22 cellular contexts compared by ENCODE assay signal in the genomic region with DNA sequence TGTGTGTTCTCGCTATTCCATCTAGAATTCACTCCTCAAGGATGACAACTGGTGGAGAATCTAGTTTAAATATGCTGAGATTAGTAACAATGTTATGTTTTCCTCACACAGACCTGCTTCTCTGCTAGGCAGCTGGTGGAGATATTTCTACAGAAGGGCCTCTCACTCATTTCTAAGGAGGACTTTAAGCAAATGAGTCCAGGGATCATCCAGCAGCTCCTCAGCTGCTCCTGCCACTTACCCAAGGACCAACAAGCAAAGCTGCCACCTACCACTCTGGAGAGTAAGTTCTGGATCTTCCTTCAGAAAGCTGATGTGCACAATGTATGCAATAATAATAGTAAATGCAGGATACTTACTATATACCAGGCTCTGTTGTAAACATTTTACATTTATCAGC. TPM values are rescaled to one million over a fixed set of nuclear protein-coding genes. Genes with fewer than 3 reads are reported as not detected.
DNase-seq lines count a peak whose midpoint lies in the region; ATAC-seq and TF ChIP-seq lines count a peak whose summit lies in the region.
"Had no signal": no experiment of that assay in that cellular context is flagged by ENCODE, and none has a peak within 500 bp of the region (broad histone marks: within the 10 kb centered on the region; RNA-seq: fewer than 3 reads in every experiment).

No MANE protein-coding gene starts in this region.

- peaks cover 36% of the 10 kb centered on the region for H3K4me1 Mint-ChIP-seq in chondrocyte (ENCODE audit: low read depth)
- no peaks in the 10 kb centered on the region for H3K4me1 Mint-ChIP-seq in nephron progenitor cell
- H3K4me1 Mint-ChIP-seq: CD4-positive, CD25-positive, alpha-beta regulatory T cell had no signal

- no peak for TF ChIP-seq RAD21 in SK-N-SH (IDR thresholded peaks at IDR 0.05; ENCODE audit: low read length)

- no peak for ATAC-seq in SK-N-SH treated with all-trans-retinoic acid at 6 μM for 48 hours

- peaks cover 20% of the 10 kb centered on the region for H3F3A ChIP-seq in SK-N-SH (replicated peaks; ENCODE audit: insufficient read depth)

- H3K9me2 ChIP-seq in SK-N-SH, result no peaks in the 10 kb centered on the region

- POLR2A ChIA-PET in SK-N-SH (lab: Yijun Ruan, JAX), result no interaction called here

- TF ChIP-seq POLR2A in esophagus squamous epithelium (IDR thresholded peaks at IDR 0.05), result no peak

- H3K27me3 Mint-ChIP-seq in chondrocyte (ENCODE audit: low read depth), result no peaks in the 10 kb centered on the region
- peaks cover 3% of the 10 kb centered on the region for H3K27me3 Mint-ChIP-seq in nephron progenitor cell (ENCODE audit: low read depth, poor library complexity)

- no peaks in the 10 kb centered on the region for H3K36me3 ChIP-seq in SK-N-SH (replicated peaks in 1 of 2; ENCODE audit: control insufficient read depth in 1 of 2, insufficient read depth in 2 of 2, low read length in 1 of 2)
- no peaks in the 10 kb centered on the region for H3K36me3 ChIP-seq in esophagus squamous epithelium
- H3K36me3 ChIP-seq: BE2C had no signal

- H3K36me3 Mint-ChIP-seq in chondrocyte (ENCODE audit: low read depth) (no peaks in the 10 kb centered on the region), nephron progenitor cell (ENCODE audit: low read depth) (no peaks in the 10 kb centered on the region)
- H3K36me3 Mint-ChIP-seq: CD4-positive, CD25-positive, alpha-beta regulatory T cell had no signal

- no peak overlapping the region for H2AFZ ChIP-seq in SK-N-SH (ENCODE audit: low read depth)

- H3K4me3 Mint-ChIP-seq in chondrocyte (ENCODE audit: unreplicated experiment), result no peak overlapping the region
- H3K4me3 Mint-ChIP-seq in nephron progenitor cell, result no peak overlapping the region
- H3K4me3 Mint-ChIP-seq: CD4-positive, CD25-positive, alpha-beta regulatory T cell had no signal

- no peak overlapping the region for H3K4me3 ChIP-seq in SK-N-SH (ENCODE audit: low read depth in 2 of 2, low read length in 1 of 2)
- no peak overlapping the region for H3K4me3 ChIP-seq in esophagus squamous epithelium

- CTCF ChIA-PET in SK-N-SH (lab: Yijun Ruan, JAX), result interaction anchor here (0.7 to 1.6 kb wide), 6 partner anchors 19 to 235 kb away, joined by 3 to 4 read pairs (median 3); no protein-coding TSS in a partner anchor

- no peak for TF ChIP-seq EP300 in SK-N-SH (IDR thresholded peaks at IDR 0.05; ENCODE audit: borderline replicate concordance in 1 of 2, low read depth in 1 of 2, low read length in 1 of 2)

- H3K27ac ChIP-seq in SK-N-SH (ENCODE audit: low read depth in 2 of 2, low read length in 1 of 2) (peak overlapping the region in 1 of 2 experiments; percentile 72; a peak in 2 of 4 replicates), esophagus squamous epithelium (no peak overlapping the region)
- H3K27ac ChIP-seq: 22Rv1 had no signal

- intact Hi-C loops in esophagus squamous epithelium (cut with DNase I), result no loop called here

- DNase-seq in SK-N-SH (no peak), chondrocyte (ENCODE audit: low spot score) (no peak), nephron progenitor cell (no peak), GOT3 (lab: John Stamatoyannopoulos, UW) (no peak), esophagus squamous epithelium (lab: John Stamatoyannopoulos, UW) (no peak)
- no peak for DNase-seq in stimulated activated CD4-positive, alpha-beta T cell treated with anti-CD3 and anti-CD28 coated beads, Interleukin-2, amount 100 ng/mL, for 24 hours
- DNase-seq in activated CD4-positive, CD25-positive, alpha-beta regulatory T cell treated with anti-CD3 and anti-CD28 coated beads, Interleukin-2, amount 50 U/mL, for 72 hours, result no peak
- DNase-seq: BE2C; CD4-positive, CD25-positive, alpha-beta regulatory T cell; COR-L47; DMS 273 treated with DMSO at 0.1 percent for 48 hours; DND-41; NCI-H1105 treated with DMSO at 0.1 percent for 48 hours; NCI-H1694; NCI-H510A treated with DMSO at 0.1 percent for 48 hours; NCI-H82; OCI-M1; SHP77 treated with DMSO at 0.1 percent for 48 hours had no signal

- no peak for TF ChIP-seq CTCF in SK-N-SH (IDR thresholded peaks at IDR 0.05)
- TF ChIP-seq CTCF in chondrocyte (IDR thresholded peaks at IDR 0.05), result no peak
- no peak for TF ChIP-seq CTCF in nephron progenitor cell (IDR thresholded peaks at IDR 0.05)
- TF ChIP-seq CTCF in esophagus squamous epithelium (IDR thresholded peaks at IDR 0.05), result no peak

- H3K4me2 ChIP-seq in SK-N-SH, result peak overlapping the region; percentile 29; the same call in 1 of the 2 replicates

- H4K20me1 ChIP-seq in SK-N-SH (ENCODE audit: insufficient read depth), result no peaks in the 10 kb centered on the region

- no peaks in the 10 kb centered on the region for H3K79me2 ChIP-seq in SK-N-SH (ENCODE audit: insufficient read depth)

- 88% methylated on average over 1 of the region's 1 CpG for WGBS in SK-N-SH (ENCODE audit: low lambda C conversion rate)
- WGBS in esophagus squamous epithelium, 2 donors, result 68 to 74% methylated on average over 1 of the region's 1 CpG

- peak overlapping the region; percentile 32 for H3K27ac Mint-ChIP-seq in chondrocyte (ENCODE audit: unreplicated experiment)
- peak overlapping the region; percentile 32 for H3K27ac Mint-ChIP-seq in nephron progenitor cell
- H3K27ac Mint-ChIP-seq: CD4-positive, CD25-positive, alpha-beta regulatory T cell had no signal

- H3K4me1 ChIP-seq in SK-N-SH (ENCODE audit: control insufficient read depth in 1 of 2, insufficient read depth in 2 of 2, low read depth in 1 of 2, low read length in 1 of 2), result peaks cover 0 to 9% of the 10 kb centered on the region in 2 experiments; a peak in 2 of 4 replicates
- H3K4me1 ChIP-seq in esophagus squamous epithelium, result no peaks in the 10 kb centered on the region
- H3K4me1 ChIP-seq: BE2C had no signal

- H3K9me3 Mint-ChIP-seq in chondrocyte (ENCODE audit: low read depth) (no peaks in the 10 kb centered on the region), nephron progenitor cell (no peaks in the 10 kb centered on the region)

- H3K9ac ChIP-seq in SK-N-SH, result no peak overlapping the region

- no peaks in the 10 kb centered on the region for H3K9me3 ChIP-seq in SK-N-SH
- no peaks in the 10 kb centered on the region for H3K9me3 ChIP-seq in esophagus squamous epithelium
- H3K9me3 ChIP-seq: BE2C had no signal

- H3K27me3 ChIP-seq in SK-N-SH (ENCODE audit: insufficient read depth) (no peaks in the 10 kb centered on the region), esophagus squamous epithelium (no peaks in the 10 kb centered on the region)

TF ChIP-seq in SK-N-SH, 30 proteins besides CTCF, POLR2A, EP300 and RAD21:
- TF ChIP-seq FOXJ3 (CRISPR knock-in tag; IDR thresholded peaks at IDR 0.05) (no peak), ELF1 (IDR thresholded peaks at IDR 0.05) (no peak), FOSL2 (IDR thresholded peaks at IDR 0.05; ENCODE audit: borderline replicate concordance, low read depth) (no peak)

TF ChIP-seq in SK-N-SH treated with all-trans-retinoic acid at 6 μM for 48 hours, 23 proteins besides CTCF, POLR2A, EP300 and RAD21:
- TF ChIP-seq ZFP30 (CRISPR knock-in tag; IDR thresholded peaks at IDR 0.05), result no peak
- TF ChIP-seq ZFP3 (CRISPR knock-in tag; IDR thresholded peaks at IDR 0.05), result no peak
- no peak for TF ChIP-seq TCF4 (CRISPR knock-in tag; IDR thresholded peaks at IDR 0.05; ENCODE audit: borderline replicate concordance)
- no peak for TF ChIP-seq CSDC2 (CRISPR knock-in tag; IDR thresholded peaks at IDR 0.05)
- no peak for TF ChIP-seq ZNF70 (CRISPR knock-in tag; IDR thresholded peaks at IDR 0.05)
- no peak for TF ChIP-seq BACH2 (CRISPR knock-in tag; IDR thresholded peaks at IDR 0.05; ENCODE audit: borderline replicate concordance)
- TF ChIP-seq ZNF8 (CRISPR knock-in tag; IDR thresholded peaks at IDR 0.05), result no peak
- no peak for TF ChIP-seq PPARA (CRISPR knock-in tag; IDR thresholded peaks at IDR 0.05; ENCODE audit: borderline replicate concordance)
- no peak for TF ChIP-seq ARNTL (CRISPR knock-in tag; IDR thresholded peaks at IDR 0.05; ENCODE audit: borderline replicate concordance, low read depth)
- no peak for TF ChIP-seq OSR1 (CRISPR knock-in tag; IDR thresholded peaks at IDR 0.05)
TF ChIP-seq in SK-N-SH treated with all-trans-retinoic acid at 6 μM for 48 hours: peak in this region for 0.

RNA-seq across cellular contexts. Expression of a gene that starts 29.5 kb away (rescaled TPM):
- polyA plus RNA-seq in SK-N-SH (2012; rRNA removed), result not detected in 2 replicates
- polyA plus RNA-seq in SK-N-SH (2012; cell fraction: cytosol; rRNA removed), result not detected in 2 replicates
- 0.02 TPM in 1 of 2 replicates, not detected in the other for polyA plus RNA-seq in SK-N-SH (2012; cell fraction: nucleus; rRNA removed)
- total RNA-seq in chondrocyte, result not detected in 3 replicates
- total RNA-seq in esophagus squamous epithelium, result not detected
- total RNA-seq: CD4-positive, CD25-positive, alpha-beta regulatory T cell; G401; RPMI7951 had no signal
- polyA plus RNA-seq: CD4-positive, CD25-positive, alpha-beta regulatory T cell had no signal
